ENCODE assay signal across 22 cellular contexts in genomic region chr11:83881428-83881827, GRCh38.
A peak's percentile ranks its signal among the peaks of the same experiment; 100 is the strongest.
DNase-seq lines count a peak whose midpoint lies in the region; ATAC-seq and TF ChIP-seq lines count a peak whose summit lies in the region.
"Had no signal": no experiment of that assay in that cellular context is flagged by ENCODE, and none has a peak within 500 bp of the region (broad histone marks: within the 10 kb centered on the region; RNA-seq: fewer than 3 reads in every experiment).

No MANE protein-coding gene starts in this region.

- no peak overlapping the region for H3K27ac ChIP-seq in C4-2B
- H3K27ac ChIP-seq in OCI-LY7 (ENCODE audit: low read depth, low read length, poor library complexity, severe bottlenecking) = no peak overlapping the region
- H3K27ac ChIP-seq in endodermal cell (ENCODE audit: low read depth, low read length) = no peak overlapping the region
- H3K27ac ChIP-seq: gastrocnemius medialis, upper lobe of right lung had no signal

- no peak overlapping the region for H3K4me2 ChIP-seq in OCI-LY7 (ENCODE audit: low read length)

- H3K9me2 ChIP-seq in OCI-LY7 (ENCODE audit: insufficient read depth, low read length) = no peaks in the 10 kb centered on the region

- H3K27me3 ChIP-seq in endodermal cell (ENCODE audit: control insufficient read depth, insufficient read depth, low read length, poor library complexity, severe bottlenecking) = no peaks in the 10 kb centered on the region
- H3K27me3 ChIP-seq: gastrocnemius medialis, upper lobe of right lung had no signal

- no peaks in the 10 kb centered on the region for H3K27me3 Mint-ChIP-seq in endodermal cell (ENCODE audit: insufficient read depth)
- H3K27me3 Mint-ChIP-seq: activated T-cell treated with anti-CD3 and anti-CD28 coated beads, Interleukin-2, amount 50 U/mL, for 24 hours; central memory CD8-positive, alpha-beta T cell had no signal

- 100% methylated on average over 1 of the region's 1 CpG for WGBS in endodermal cell (ENCODE audit: insufficient coverage in 1 of 2, insufficient read length in 1 of 2), 2 experiments

- H3K4me3 ChIP-seq in OCI-LY7 (ENCODE audit: low read depth, low read length, poor library complexity, severe bottlenecking) = no peak overlapping the region
- no peak overlapping the region for H3K4me3 ChIP-seq in endodermal cell (ENCODE audit: low read length)
- H3K4me3 ChIP-seq: gastrocnemius medialis, upper lobe of right lung had no signal

- no peaks in the 10 kb centered on the region for H3K4me1 Mint-ChIP-seq in endodermal cell
- H3K4me1 Mint-ChIP-seq: B cell; central memory CD8-positive, alpha-beta T cell had no signal

- H3K36me3 Mint-ChIP-seq in endodermal cell (ENCODE audit: low read depth) = no peaks in the 10 kb centered on the region

- no peaks in the 10 kb centered on the region for H3K79me2 ChIP-seq in OCI-LY7 (ENCODE audit: insufficient read depth, low read depth, low read length)

- intact Hi-C loops in OCI-LY7 (cut with micrococcal nuclease; ENCODE audit: unreplicated experiment) = no loop called here

- peaks cover 23% of the 10 kb centered on the region for H3K9me3 Mint-ChIP-seq in endodermal cell
- H3K9me3 Mint-ChIP-seq: activated naive CD4-positive, alpha-beta T cell treated with anti-CD3 and anti-CD28 coated beads for 36 hours; activated T-cell treated with anti-CD3 and anti-CD28 coated beads, Interleukin-2, amount 50 U/mL, for 24 hours had no signal

- DNase-seq in OCI-LY7 (ENCODE audit: low spot score) (no peak), endodermal cell (no peak), NCI-H1105 (lab: John Stamatoyannopoulos, UW) (no peak), GM03348 (ENCODE audit: low spot score) (no peak)
- DNase-seq: activated naive CD4-positive, alpha-beta T cell treated with anti-CD3 and anti-CD28 coated beads for 36 hours; activated T-cell treated with anti-CD3 and anti-CD28 coated beads, Interleukin-2, amount 50 U/mL, for 24 hours; anterior cingulate cortex; COR-L47; gastrocnemius medialis; NCI-H1436; NCI-H748 treated with DMSO at 0.1 percent for 48 hours; nucleus accumbens; retina; stimulated activated CD4-positive, alpha-beta T cell treated with anti-CD3 and anti-CD28 coated beads, Interleukin-12 subunit alpha, Interleukin-12 subunit beta, amount 100 ng/mL, for 4 hours; T1000; upper lobe of right lung had no signal

- peak; percentile 75 for ATAC-seq in GM18519 (IDR thresholded peaks at IDR 0.05; ENCODE audit: low FRiP score, unreplicated experiment)
- no peak for ATAC-seq in HG03521 (IDR thresholded peaks at IDR 0.05; ENCODE audit: unreplicated experiment)
- ATAC-seq: activated CD4-positive, CD25-positive, alpha-beta regulatory T cell treated with anti-CD3 and anti-CD28 coated beads, Interleukin-2, amount 50 U/mL, for 24 hours; gastrocnemius medialis; upper lobe of right lung had no signal

- H3K4me1 ChIP-seq in OCI-LY7 (ENCODE audit: insufficient read depth, low read length, poor library complexity, severe bottlenecking) (no peaks in the 10 kb centered on the region), endodermal cell (ENCODE audit: control insufficient read depth, insufficient read depth, low read length) (no peaks in the 10 kb centered on the region)
- H3K4me1 ChIP-seq: gastrocnemius medialis, upper lobe of right lung had no signal

- H3K27ac Mint-ChIP-seq in endodermal cell = no peak overlapping the region
- H3K27ac Mint-ChIP-seq: activated naive CD4-positive, alpha-beta T cell treated with anti-CD3 and anti-CD28 coated beads for 36 hours; activated T-cell treated with anti-CD3 and anti-CD28 coated beads, Interleukin-2, amount 50 U/mL, for 24 hours; B cell had no signal

- H3K4me3 Mint-ChIP-seq in endodermal cell = no peak overlapping the region
- H3K4me3 Mint-ChIP-seq: activated naive CD4-positive, alpha-beta T cell treated with anti-CD3 and anti-CD28 coated beads for 36 hours; activated T-cell treated with anti-CD3 and anti-CD28 coated beads, Interleukin-2, amount 50 U/mL, for 24 hours; B cell; central memory CD8-positive, alpha-beta T cell had no signal

- H4K20me1 ChIP-seq in OCI-LY7 (ENCODE audit: insufficient read depth, low read length) = no peaks in the 10 kb centered on the region

- H3K36me3 ChIP-seq in OCI-LY7 (ENCODE audit: insufficient read depth, low read length) = no peaks in the 10 kb centered on the region
- H3K36me3 ChIP-seq in endodermal cell (ENCODE audit: control insufficient read depth, insufficient read depth, low read length) = no peaks in the 10 kb centered on the region
- H3K36me3 ChIP-seq: gastrocnemius medialis, upper lobe of right lung had no signal

- POLR2A ChIA-PET in OCI-LY7 (lab: Charles Lee) = interaction anchor here (0.6 kb wide), 2 partner anchors 34 to 1088 kb away, joined by 3 read pairs; no protein-coding TSS in a partner anchor

- H3K9ac ChIP-seq in endodermal cell (ENCODE audit: extremely low read depth, low read length, poor library complexity, severe bottlenecking) = no peak overlapping the region

- peak; percentile 43 for TF ChIP-seq CTCF in C4-2B (conservative IDR thresholded peaks at IDR 0.05)
- TF ChIP-seq CTCF in OCI-LY7 (conservative IDR thresholded peaks at IDR 0.05; ENCODE audit: low read length) = 0 out of 2 replicates have a peak, but pooled peaks have one; percentile 27
- TF ChIP-seq CTCF in endodermal cell (conservative IDR thresholded peaks at IDR 0.05) = peak; percentile 40

- no peak overlapping the region for H2AFZ ChIP-seq in OCI-LY7 (ENCODE audit: low read length)

- H3K9me3 ChIP-seq in OCI-LY7 (ENCODE audit: low read length) = no peaks in the 10 kb centered on the region
- no peaks in the 10 kb centered on the region for H3K9me3 ChIP-seq in endodermal cell (ENCODE audit: control insufficient read depth, low read length)
- H3K9me3 ChIP-seq: gastrocnemius medialis, upper lobe of right lung had no signal

- CTCF ChIA-PET in OCI-LY7 (lab: Charles Lee; ENCODE audit: unreplicated experiment) = no interaction called here

- no TSS peak for BruUV-seq in OCI-LY7 (replicated peaks; lab: Mats Ljungman, UMichigan)
